Comparison of ENCODE assay signal across 8 cellular contexts in genomic region chr6:3456395-3456767, GRCh38. TPM values are rescaled to one million over a fixed set of nuclear protein-coding genes. Genes with fewer than 3 reads are reported as not detected.
DNase-seq lines count a peak whose midpoint lies in the region; ATAC-seq, FAIRE-seq and TF ChIP-seq lines count a peak whose summit lies in the region.

No MANE protein-coding gene starts in this region.

- no peaks in the 10 kb centered on the region for H3K9me3 Mint-ChIP-seq in Calu3 (ENCODE audit: low read depth, unreplicated experiment)
- no peaks in the 10 kb centered on the region for H3K9me3 Mint-ChIP-seq in astrocyte (ENCODE audit: unreplicated experiment)

- TF ChIP-seq CTCF in Calu3 (IDR thresholded peaks at IDR 0.05; ENCODE audit: unreplicated experiment) (no peak), astrocyte (IDR thresholded peaks at IDR 0.05; ENCODE audit: insufficient read depth, low read depth, low read length) (no peak)

- H3K4me1 Mint-ChIP-seq in Calu3 (ENCODE audit: low read depth, unreplicated experiment): peaks cover 9% of the 10 kb centered on the region
- peaks cover 8% of the 10 kb centered on the region for H3K4me1 Mint-ChIP-seq in astrocyte (ENCODE audit: low read depth, unreplicated experiment)

- peak; percentile 49 for ATAC-seq in GM21723 (IDR thresholded peaks at IDR 0.05; ENCODE audit: unreplicated experiment)
- no peak for ATAC-seq in HG03520 (IDR thresholded peaks at IDR 0.05; ENCODE audit: unreplicated experiment)
- ATAC-seq in GM19452 (IDR thresholded peaks at IDR 0.05; ENCODE audit: unreplicated experiment): no peak

- H3K36me3 Mint-ChIP-seq in Calu3 (ENCODE audit: insufficient read depth, unreplicated experiment) (peaks cover 7% of the 10 kb centered on the region), astrocyte (ENCODE audit: low read depth, unreplicated experiment) (no peaks in the 10 kb centered on the region)

- peaks cover 16% of the 10 kb centered on the region for H3K27me3 ChIP-seq in astrocyte (ENCODE audit: insufficient read depth, low read length)

- intact Hi-C loops in Calu3 (cut with micrococcal nuclease; ENCODE audit: unreplicated experiment): loop anchor here (5.0 kb wide), 1 partner anchor 44 kb away; no protein-coding TSS in a partner anchor

- H3K27me3 Mint-ChIP-seq in Calu3 (ENCODE audit: unreplicated experiment) (peaks cover 16% of the 10 kb centered on the region), astrocyte (ENCODE audit: low read depth, unreplicated experiment) (peaks cover 9% of the 10 kb centered on the region)

- peak overlapping the region; percentile 74 for H2AFZ ChIP-seq in astrocyte (ENCODE audit: low read depth, low read length)

- H3K9me3 ChIP-seq in astrocyte (ENCODE audit: insufficient read depth, low read depth, low read length) (no peaks in the 10 kb centered on the region), mesodermal cell (ENCODE audit: control insufficient read depth, low read length) (no peaks in the 10 kb centered on the region)

- no peak overlapping the region for H3K27ac ChIP-seq in astrocyte (ENCODE audit: low read depth, low read length)
- H3K27ac ChIP-seq in mesodermal cell (ENCODE audit: low read depth, low read length, severe bottlenecking): no peak overlapping the region

- no peaks in the 10 kb centered on the region for H3K36me3 ChIP-seq in astrocyte (ENCODE audit: insufficient read depth, low read length)
- H3K36me3 ChIP-seq in mesodermal cell (ENCODE audit: control insufficient read depth, insufficient read depth, low read length): no peaks in the 10 kb centered on the region

- no peak for FAIRE-seq in astrocyte (lab: Jason Lieb, UNC)

- no peak overlapping the region for H3K27ac Mint-ChIP-seq in Calu3 (ENCODE audit: unreplicated experiment)
- H3K27ac Mint-ChIP-seq in astrocyte (ENCODE audit: unreplicated experiment): no peak overlapping the region

- no TSS peak for BruUV-seq in Calu3 (replicated peaks; lab: Mats Ljungman, UMichigan)

- H3K4me1 ChIP-seq in astrocyte (ENCODE audit: insufficient read depth, low read length) (peaks cover 19% of the 10 kb centered on the region), mesodermal cell (ENCODE audit: control insufficient read depth, insufficient read depth, low read length, poor library complexity, severe bottlenecking) (peaks cover 5% of the 10 kb centered on the region)

- H3K79me2 ChIP-seq in astrocyte (ENCODE audit: insufficient read depth, low read length): peaks cover 38% of the 10 kb centered on the region

- peak overlapping the region; percentile 74 for H3K9ac ChIP-seq in astrocyte (ENCODE audit: low read length)

- H3K4me2 ChIP-seq in astrocyte (ENCODE audit: low read length): peak overlapping the region; percentile 96

- H3K4me3 Mint-ChIP-seq in Calu3 (ENCODE audit: low read depth, unreplicated experiment): peak overlapping the region; percentile 71
- no peak overlapping the region for H3K4me3 Mint-ChIP-seq in astrocyte (ENCODE audit: unreplicated experiment)

- H3K4me3 ChIP-seq in astrocyte (ENCODE audit: insufficient read depth, low read depth, low read length) (peak overlapping the region; percentile 73), mesodermal cell (ENCODE audit: extremely low read depth, insufficient read depth, low read length, poor library complexity, severe bottlenecking) (peak overlapping the region; percentile 41)

- CTCF ChIA-PET in Calu3 (lab: Charles Lee): interaction anchor here (0.6 to 1.0 kb wide), 4 partner anchors 45 to 503 kb away, joined by 4 to 6 read pairs (median 4); no protein-coding TSS in a partner anchor

- WGBS in mesodermal cell (ENCODE audit: insufficient coverage in 2 of 2), 2 experiments: 0% methylated on average over 41 to 59 of the region's 66 CpGs

- H4K20me1 ChIP-seq in astrocyte (ENCODE audit: insufficient read depth, low read length): peaks cover 18% of the 10 kb centered on the region

- DNase-seq in Calu3 (no peak), astrocyte (ENCODE audit: low read depth) (no peak), CD1c-positive myeloid dendritic cell (ENCODE audit: extremely low spot score) (no peak), anterior cingulate cortex (lab: John Stamatoyannopoulos, UW) (no peak)

RNA-seq across cellular contexts. Expression of gene SLC22A23, which starts 0.5 kb away (rescaled TPM):
- total RNA-seq in Calu3 (2022) (3.9 and 4.3 TPM in 2 replicates), astrocyte (3.7 and 5.7 TPM in 2 replicates)
- 2.5 TPM for polyA plus RNA-seq in mesodermal cell (2013, experiment 1 of 2)
- 1.9 TPM for polyA plus RNA-seq in mesodermal cell (2013, experiment 2 of 2)
